9 cellular contexts compared by ENCODE assay signal in genomic region chr10:110016037-110016436, GRCh38. TPM values are rescaled to one million over a fixed set of nuclear protein-coding genes. Genes with fewer than 3 reads are reported as not detected.
DNase-seq lines count a peak whose midpoint lies in the region; ATAC-seq, FAIRE-seq and TF ChIP-seq lines count a peak whose summit lies in the region.
"Had no signal": no experiment of that assay in that cellular context is flagged by ENCODE, and none has a peak within 500 bp of the region (broad histone marks: within the 10 kb centered on the region; RNA-seq: fewer than 3 reads in every experiment).

No MANE protein-coding gene starts in this region.

- H3K9me3 Mint-ChIP-seq in CD8-positive, alpha-beta memory T cell = no peaks in the 10 kb centered on the region
- no peaks in the 10 kb centered on the region for H3K9me3 Mint-ChIP-seq in chondrocyte (ENCODE audit: low read depth)

- H4K5ac ChIP-seq in IMR-90 (ENCODE audit: low read depth, low read length) = no peak overlapping the region

- peak overlapping the region; percentile 42 to 94 (median 74) for H3K27ac Mint-ChIP-seq in CD8-positive, alpha-beta memory T cell
- no peak overlapping the region for H3K27ac Mint-ChIP-seq in chondrocyte (ENCODE audit: unreplicated experiment)

- no peak overlapping the region for H3K27ac ChIP-seq in CD8-positive, alpha-beta memory T cell (ENCODE audit: low read depth, low read length)
- H3K27ac ChIP-seq in IMR-90 (ENCODE audit: insufficient read depth, low read length) = no peak overlapping the region

- peaks cover 6% of the 10 kb centered on the region; the same call in 1 of the 2 replicates for H3K9me1 ChIP-seq in IMR-90 (ENCODE audit: insufficient read depth, low read length)

- H3K4me1 Mint-ChIP-seq in CD8-positive, alpha-beta memory T cell = peaks cover 77 to 93% (median 89%) of the 10 kb centered on the region in 3 donors
- peaks cover 62% of the 10 kb centered on the region for H3K4me1 Mint-ChIP-seq in chondrocyte (ENCODE audit: low read depth)

- no peak overlapping the region for H3K18ac ChIP-seq in IMR-90 (ENCODE audit: low read depth, low read length)

- peak overlapping the region; percentile 3; the same call in 1 of the 2 replicates for H3K4ac ChIP-seq in IMR-90 (ENCODE audit: low read depth, low read length)

- H3K14ac ChIP-seq in IMR-90 (replicated peaks; ENCODE audit: low read depth, low read length) = no peak overlapping the region

- H2AK9ac ChIP-seq in IMR-90 (replicated peaks; ENCODE audit: low read depth, low read length, poor library complexity) = no peak overlapping the region

- in situ Hi-C loops in IMR-90 (cut with MboI; ENCODE audit: low sequenced_read_pairs) = no loop called here

- POLR2A ChIA-PET in CD8-positive, alpha-beta memory T cell (lab: Charles Lee) = no interaction called here
- POLR2A ChIA-PET in IMR-90 (lab: Charles Lee; ENCODE audit: unreplicated experiment) = no interaction called here

- H3K27me3 Mint-ChIP-seq in CD8-positive, alpha-beta memory T cell = no peaks in the 10 kb centered on the region
- no peaks in the 10 kb centered on the region for H3K27me3 Mint-ChIP-seq in chondrocyte (ENCODE audit: low read depth)

- FAIRE-seq in RCC 7860 (lab: Jason Lieb, UNC) = no peak

- peak overlapping the region; percentile 7; the same call in 1 of the 2 replicates for H3K23ac ChIP-seq in IMR-90 (ENCODE audit: low read depth, low read length)

- intact Hi-C loops in IMR-90 (cut with micrococcal nuclease) = no loop called here

- H4K8ac ChIP-seq in IMR-90 (ENCODE audit: low read depth in 2 of 2, low read length in 2 of 2) = no peak overlapping the region

- no peaks in the 10 kb centered on the region for H3K36me3 ChIP-seq in CD8-positive, alpha-beta memory T cell (ENCODE audit: insufficient read depth, low read length)
- no peaks in the 10 kb centered on the region for H3K36me3 ChIP-seq in IMR-90 (ENCODE audit: control insufficient read depth, insufficient read depth, low read length)

- H2BK120ac ChIP-seq in IMR-90 (ENCODE audit: low read depth, low read length) = no peak overlapping the region

- H3K56ac ChIP-seq in IMR-90 (ENCODE audit: extremely low read depth, insufficient read depth, low read length) = no peak overlapping the region

- peaks cover 35 to 62% of the 10 kb centered on the region in 2 experiments for H3K79me1 ChIP-seq in IMR-90 (ENCODE audit: low read depth in 1 of 2, low read length in 2 of 2)

- H3K36me3 Mint-ChIP-seq in CD8-positive, alpha-beta memory T cell = peaks cover 0 to 15% (median 2%) of the 10 kb centered on the region in 3 donors
- no peaks in the 10 kb centered on the region for H3K36me3 Mint-ChIP-seq in chondrocyte (ENCODE audit: low read depth)

- H3K4me1 ChIP-seq in CD8-positive, alpha-beta memory T cell (ENCODE audit: insufficient read depth, low read length) = peaks cover 86% of the 10 kb centered on the region
- H3K4me1 ChIP-seq in IMR-90 (ENCODE audit: control insufficient read depth, insufficient read depth, low read length) = peaks cover 5% of the 10 kb centered on the region

- H3K4me3 Mint-ChIP-seq in CD8-positive, alpha-beta memory T cell = peak overlapping the region in 5 of 7 donors; percentile 5 to 41 (median 8)
- no peak overlapping the region for H3K4me3 Mint-ChIP-seq in chondrocyte (ENCODE audit: unreplicated experiment)

- TF ChIP-seq RAD21 in IMR-90 (IDR thresholded peaks at IDR 0.05; ENCODE audit: low read length) = peak; percentile 29; the same call in 1 of the 2 replicates

- H3K4me3 ChIP-seq in CD8-positive, alpha-beta memory T cell (ENCODE audit: low read length) = no peak overlapping the region
- no peak overlapping the region for H3K4me3 ChIP-seq in IMR-90 (ENCODE audit: insufficient read depth, low read depth, low read length)

- H4K91ac ChIP-seq in IMR-90 (ENCODE audit: insufficient read depth, low read depth, low read length) = no peak overlapping the region

- no peak overlapping the region for H2BK5ac ChIP-seq in IMR-90 (ENCODE audit: low read depth, low read length, poor library complexity, severe bottlenecking)

- H2AFZ ChIP-seq in IMR-90 (replicated peaks; ENCODE audit: low read length, poor library complexity) = no peak overlapping the region

- CTCF ChIA-PET in CD8-positive, alpha-beta memory T cell (lab: Charles Lee) = interaction anchor here (2.0 kb wide), 1 partner anchor 132 kb away, joined by 8 read pairs; no protein-coding TSS in a partner anchor
- CTCF ChIA-PET in IMR-90 (lab: Yijun Ruan, JAX) = interaction anchor here (0.6 to 2.7 kb wide), 5 partner anchors 9 to 136 kb away, joined by 3 to 17 read pairs (median 4); no protein-coding TSS in a partner anchor

- H3K9me3 ChIP-seq in CD8-positive, alpha-beta memory T cell (ENCODE audit: low read length) = no peaks in the 10 kb centered on the region
- H3K9me3 ChIP-seq in IMR-90 (ENCODE audit: control insufficient read depth, insufficient read depth, low read length) = no peaks in the 10 kb centered on the region

- no peaks in the 10 kb centered on the region for H3K27me3 ChIP-seq in CD8-positive, alpha-beta memory T cell (ENCODE audit: insufficient read depth, low read length, poor library complexity, severe bottlenecking)
- H3K27me3 ChIP-seq in IMR-90 (ENCODE audit: control insufficient read depth, insufficient read depth, low read length) = no peaks in the 10 kb centered on the region

- peaks cover 25% of the 10 kb centered on the region; the same call in 1 of the 2 replicates for H4K20me1 ChIP-seq in IMR-90 (ENCODE audit: insufficient read depth, low read length)

- H3K9ac ChIP-seq in IMR-90 (ENCODE audit: low read depth, low read length) = no peak overlapping the region

- H2BK15ac ChIP-seq in IMR-90 (ENCODE audit: low read depth, low read length) = no peak overlapping the region

- no peak for ATAC-seq in IMR-90 (ENCODE audit: low read depth)

- no peak overlapping the region for H2AK5ac ChIP-seq in IMR-90 (ENCODE audit: low read depth, low read length)

- no peak for TF ChIP-seq POLR2A in IMR-90 (IDR thresholded peaks at IDR 0.05; ENCODE audit: low read depth, low read length)

- dilution Hi-C loops in IMR-90 (cut with HindIII; ENCODE audit: low sequenced_read_pairs, unreplicated experiment) = no loop called here

- no peak overlapping the region for H2BK20ac ChIP-seq in IMR-90 (ENCODE audit: low read depth, low read length)

- peak; percentile 34; the same call in 1 of the 2 replicates for TF ChIP-seq CTCF in IMR-90 (conservative IDR thresholded peaks at IDR 0.05; ENCODE audit: low read depth, low read length)
- peak; percentile 71 for TF ChIP-seq CTCF in chondrocyte (IDR thresholded peaks at IDR 0.05)

- H3K4me2 ChIP-seq in IMR-90 (ENCODE audit: low read depth, low read length) = no peak overlapping the region

- no TSS peak for BruUV-seq in IMR-90 (replicated peaks; lab: Mats Ljungman, UMichigan)

- DNase-seq in CD8-positive, alpha-beta memory T cell = no peak
- peak; percentile 28 for DNase-seq in IMR-90
- DNase-seq in chondrocyte (ENCODE audit: low spot score) = no peak
- peak; percentile 14 for DNase-seq in midbrain (lab: John Stamatoyannopoulos, UW)
- no peak for DNase-seq in RCC 7860 (ENCODE audit: low spot score)
- no peak for DNase-seq in stimulated activated naive CD4-positive, alpha-beta T cell treated with Interleukin-2 at 50 U/mL for 16 hours (lab: John Stamatoyannopoulos, UW)
- no peak for DNase-seq in NCI-H2081 treated with DMSO at 0.1 percent for 48 hours (lab: John Stamatoyannopoulos, UW)
- no peak for DNase-seq in CD1c-positive myeloid dendritic cell (ENCODE audit: extremely low spot score)
- DNase-seq: activated CD4-positive, alpha-beta T cell treated with anti-CD3 and anti-CD28 coated beads for 48 hours had no signal

TF ChIP-seq in IMR-90, 13 proteins besides CTCF, POLR2A, EP300 and RAD21:
- 0 out of 2 replicates have a peak, but pooled peaks have one; percentile 16 for TF ChIP-seq SMC3 (IDR thresholded peaks at IDR 0.05; ENCODE audit: low read depth, low read length)
- TF ChIP-seq, protein P1, sequence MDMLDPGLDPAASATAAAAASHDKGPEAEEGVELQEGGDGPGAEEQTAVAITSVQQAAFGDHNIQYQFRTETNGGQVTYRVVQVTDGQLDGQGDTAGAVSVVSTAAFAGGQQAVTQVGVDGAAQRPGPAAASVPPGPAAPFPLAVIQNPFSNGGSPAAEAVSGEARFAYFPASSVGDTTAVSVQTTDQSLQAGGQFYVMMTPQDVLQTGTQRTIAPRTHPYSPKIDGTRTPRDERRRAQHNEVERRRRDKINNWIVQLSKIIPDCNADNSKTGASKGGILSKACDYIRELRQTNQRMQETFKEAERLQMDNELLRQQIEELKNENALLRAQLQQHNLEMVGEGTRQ (IDR thresholded peaks at IDR 0.05; ENCODE audit: low read depth, low read length) = no peak
- TF ChIP-seq RFX5 (IDR thresholded peaks at IDR 0.05; ENCODE audit: low read depth, low read length) = no peak
TF ChIP-seq in IMR-90: peak in this region for 1.

RNA-seq across cellular contexts. Expression of gene ADD3, which starts 8.3 kb away (rescaled TPM):
- 10 to 100 TPM; 39.4 to 50.3 TPM for total RNA-seq in CD8-positive, alpha-beta memory T cell
- 378 TPM for polyA plus RNA-seq in CD8-positive, alpha-beta memory T cell
- total RNA-seq in IMR-90 (2012; rRNA removed) (137 and 212 TPM in 2 replicates), chondrocyte (75.1 to 135 TPM (median 80.8 TPM) in 3 replicates)
- 138 and 153 TPM in 2 replicates for polyA plus RNA-seq in IMR-90 (2012; rRNA removed)
- 10.8 and 15.8 TPM in 2 replicates for polyA plus RNA-seq in IMR-90 (2012; cell fraction: cytosol; rRNA removed)
- 20.6 and 239 TPM in 2 replicates for polyA plus RNA-seq in IMR-90 (2012; cell fraction: nucleus; rRNA removed; ENCODE audit: low replicate concordance)

Comparison
In these comparisons a context has a peak if more than half of its experiments do, and no peak if none do; other contexts are left out.
1. DNase-seq: peak in IMR-90 (single experiment) and midbrain (single experiment); none in CD8-positive, alpha-beta memory T cell (0 of 5), chondrocyte (single experiment), RCC 7860 (single experiment), stimulated activated naive CD4-positive, alpha-beta T cell treated with Interleukin-2 at 50 U/mL for 16 hours (single experiment), NCI-H2081 treated with DMSO at 0.1 percent for 48 hours (single experiment) and CD1c-positive myeloid dendritic cell (single experiment).